In the genomic region with DNA sequence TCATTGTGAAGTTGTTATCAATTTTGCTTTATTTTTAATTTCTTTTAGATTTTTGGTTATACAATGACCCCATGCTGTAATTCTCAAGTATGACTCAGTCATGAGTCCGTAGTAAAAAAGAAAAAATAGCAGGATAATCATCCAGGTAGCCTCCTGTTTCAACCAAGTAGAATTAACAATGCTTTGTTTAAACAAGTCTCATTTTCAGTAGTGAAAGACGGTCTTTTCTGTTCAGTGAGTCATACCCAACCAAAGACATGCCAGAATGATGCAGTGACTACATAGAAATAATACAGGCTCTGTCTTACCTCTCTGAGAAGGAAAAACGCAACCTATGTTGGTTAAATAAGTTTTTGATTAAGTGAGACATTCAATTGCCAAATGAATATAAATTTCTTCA, we compare ENCODE assay signal across 1 cellular context.
TF ChIP-seq lines count a peak whose summit lies in the region.

No MANE protein-coding gene starts in this region.

TF ChIP-seq in HepG2, 621 proteins besides CTCF, POLR2A, EP300 and RAD21 (continued from another document and continues in another):
- TF ChIP-seq THAP8 (CRISPR knock-in tag; IDR thresholded peaks at IDR 0.05; ENCODE audit: borderline replicate concordance), result no peak
- no peak for TF ChIP-seq FOXA1 (IDR thresholded peaks at IDR 0.05)
- TF ChIP-seq FOXA1 (CRISPR knock-in tag; IDR thresholded peaks at IDR 0.05), result peak; percentile 28; the same call in 1 of the 2 replicates
- TF ChIP-seq SP5 (CRISPR knock-in tag; IDR thresholded peaks at IDR 0.05; ENCODE audit: borderline replicate concordance, low read depth), result no peak
- no peak for TF ChIP-seq KMT2A (CRISPR knock-in tag; IDR thresholded peaks at IDR 0.05)
- peak; percentile 43; the same call in 1 of the 2 replicates for TF ChIP-seq FOSL1 (CRISPR knock-in tag; IDR thresholded peaks at IDR 0.05; ENCODE audit: borderline replicate concordance)
- TF ChIP-seq ZNF362 (CRISPR knock-in tag; IDR thresholded peaks at IDR 0.05; ENCODE audit: borderline replicate concordance), result peak; percentile 55; the same call in 1 of the 2 replicates
- TF ChIP-seq RCOR2 (CRISPR knock-in tag; IDR thresholded peaks at IDR 0.05), result no peak
- TF ChIP-seq AHDC1 (CRISPR knock-in tag; IDR thresholded peaks at IDR 0.05; ENCODE audit: borderline replicate concordance), result peak; percentile 41; the same call in 1 of the 2 replicates
- TF ChIP-seq MLXIP (CRISPR knock-in tag; IDR thresholded peaks at IDR 0.05; ENCODE audit: borderline replicate concordance), result no peak
- TF ChIP-seq, protein P1, sequence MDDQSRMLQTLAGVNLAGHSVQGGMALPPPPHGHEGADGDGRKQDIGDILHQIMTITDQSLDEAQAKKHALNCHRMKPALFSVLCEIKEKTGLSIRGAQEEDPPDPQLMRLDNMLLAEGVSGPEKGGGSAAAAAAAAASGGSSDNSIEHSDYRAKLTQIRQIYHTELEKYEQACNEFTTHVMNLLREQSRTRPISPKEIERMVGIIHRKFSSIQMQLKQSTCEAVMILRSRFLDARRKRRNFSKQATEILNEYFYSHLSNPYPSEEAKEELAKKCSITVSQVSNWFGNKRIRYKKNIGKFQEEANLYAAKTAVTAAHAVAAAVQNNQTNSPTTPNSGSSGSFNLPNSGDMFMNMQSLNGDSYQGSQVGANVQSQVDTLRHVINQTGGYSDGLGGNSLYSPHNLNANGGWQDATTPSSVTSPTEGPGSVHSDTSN (CRISPR knock-in tag; IDR thresholded peaks at IDR 0.05; ENCODE audit: borderline replicate concordance), result no peak
- no peak for TF ChIP-seq SOX13 (IDR thresholded peaks at IDR 0.05)
- TF ChIP-seq SOX13 (CRISPR knock-in tag; conservative IDR thresholded peaks at IDR 0.05 in 1 of 2, IDR thresholded peaks at IDR 0.05 in 1 of 2), result peak in 1 of 2 experiments; percentile 71; a peak in 2 of 4 replicates
- TF ChIP-seq EZH2 (conservative IDR thresholded peaks at IDR 0.05; ENCODE audit: low read depth, low read length), result no peak
- TF ChIP-seq ARNT (IDR thresholded peaks at IDR 0.05), result no peak
- no peak for TF ChIP-seq ZNF3 (CRISPR knock-in tag; IDR thresholded peaks at IDR 0.05)
- TF ChIP-seq, protein P2, sequence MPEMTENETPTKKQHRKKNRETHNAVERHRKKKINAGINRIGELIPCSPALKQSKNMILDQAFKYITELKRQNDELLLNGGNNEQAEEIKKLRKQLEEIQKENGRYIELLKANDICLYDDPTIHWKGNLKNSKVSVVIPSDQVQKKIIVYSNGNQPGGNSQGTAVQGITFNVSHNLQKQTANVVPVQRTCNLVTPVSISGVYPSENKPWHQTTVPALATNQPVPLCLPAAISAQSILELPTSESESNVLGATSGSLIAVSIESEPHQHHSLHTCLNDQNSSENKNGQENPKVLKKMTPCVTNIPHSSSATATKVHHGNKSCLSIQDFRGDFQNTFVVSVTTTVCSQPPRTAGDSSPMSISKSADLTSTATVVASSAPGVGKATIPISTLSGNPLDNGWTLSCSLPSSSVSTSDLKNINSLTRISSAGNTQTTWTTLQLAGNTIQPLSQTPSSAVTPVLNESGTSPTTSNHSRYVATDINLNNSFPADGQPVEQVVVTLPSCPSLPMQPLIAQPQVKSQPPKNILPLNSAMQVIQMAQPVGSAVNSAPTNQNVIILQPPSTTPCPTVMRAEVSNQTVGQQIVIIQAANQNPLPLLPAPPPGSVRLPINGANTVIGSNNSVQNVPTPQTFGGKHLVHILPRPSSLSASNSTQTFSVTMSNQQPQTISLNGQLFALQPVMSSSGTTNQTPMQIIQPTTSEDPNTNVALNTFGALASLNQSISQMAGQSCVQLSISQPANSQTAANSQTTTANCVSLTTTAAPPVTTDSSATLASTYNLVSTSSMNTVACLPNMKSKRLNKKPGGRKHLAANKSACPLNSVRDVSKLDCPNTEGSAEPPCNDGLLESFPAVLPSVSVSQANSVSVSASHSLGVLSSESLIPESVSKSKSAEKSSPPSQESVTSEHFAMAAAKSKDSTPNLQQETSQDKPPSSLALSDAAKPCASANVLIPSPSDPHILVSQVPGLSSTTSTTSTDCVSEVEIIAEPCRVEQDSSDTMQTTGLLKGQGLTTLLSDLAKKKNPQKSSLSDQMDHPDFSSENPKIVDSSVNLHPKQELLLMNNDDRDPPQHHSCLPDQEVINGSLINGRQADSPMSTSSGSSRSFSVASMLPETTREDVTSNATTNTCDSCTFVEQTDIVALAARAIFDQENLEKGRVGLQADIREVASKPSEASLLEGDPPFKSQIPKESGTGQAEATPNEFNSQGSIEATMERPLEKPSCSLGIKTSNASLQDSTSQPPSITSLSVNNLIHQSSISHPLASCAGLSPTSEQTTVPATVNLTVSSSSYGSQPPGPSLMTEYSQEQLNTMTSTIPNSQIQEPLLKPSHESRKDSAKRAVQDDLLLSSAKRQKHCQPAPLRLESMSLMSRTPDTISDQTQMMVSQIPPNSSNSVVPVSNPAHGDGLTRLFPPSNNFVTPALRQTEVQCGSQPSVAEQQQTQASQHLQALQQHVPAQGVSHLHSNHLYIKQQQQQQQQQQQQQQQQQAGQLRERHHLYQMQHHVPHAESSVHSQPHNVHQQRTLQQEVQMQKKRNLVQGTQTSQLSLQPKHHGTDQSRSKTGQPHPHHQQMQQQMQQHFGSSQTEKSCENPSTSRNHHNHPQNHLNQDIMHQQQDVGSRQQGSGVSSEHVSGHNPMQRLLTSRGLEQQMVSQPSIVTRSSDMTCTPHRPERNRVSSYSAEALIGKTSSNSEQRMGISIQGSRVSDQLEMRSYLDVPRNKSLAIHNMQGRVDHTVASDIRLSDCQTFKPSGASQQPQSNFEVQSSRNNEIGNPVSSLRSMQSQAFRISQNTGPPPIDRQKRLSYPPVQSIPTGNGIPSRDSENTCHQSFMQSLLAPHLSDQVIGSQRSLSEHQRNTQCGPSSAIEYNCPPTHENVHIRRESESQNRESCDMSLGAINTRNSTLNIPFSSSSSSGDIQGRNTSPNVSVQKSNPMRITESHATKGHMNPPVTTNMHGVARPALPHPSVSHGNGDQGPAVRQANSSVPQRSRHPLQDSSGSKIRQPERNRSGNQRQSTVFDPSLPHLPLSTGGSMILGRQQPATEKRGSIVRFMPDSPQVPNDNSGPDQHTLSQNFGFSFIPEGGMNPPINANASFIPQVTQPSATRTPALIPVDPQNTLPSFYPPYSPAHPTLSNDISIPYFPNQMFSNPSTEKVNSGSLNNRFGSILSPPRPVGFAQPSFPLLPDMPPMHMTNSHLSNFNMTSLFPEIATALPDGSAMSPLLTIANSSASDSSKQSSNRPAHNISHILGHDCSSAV (CRISPR knock-in tag; IDR thresholded peaks at IDR 0.05; ENCODE audit: borderline replicate concordance), result no peak
- no peak for TF ChIP-seq EEA1 (CRISPR knock-in tag; IDR thresholded peaks at IDR 0.05; ENCODE audit: borderline replicate concordance)
- TF ChIP-seq CBX1 (IDR thresholded peaks at IDR 0.05; ENCODE audit: low read depth), result no peak
- TF ChIP-seq KDM1A (CRISPR knock-in tag; IDR thresholded peaks at IDR 0.05), result no peak
- peak; percentile 27; the same call in 1 of the 2 replicates for TF ChIP-seq RXRB (CRISPR knock-in tag; IDR thresholded peaks at IDR 0.05; ENCODE audit: borderline replicate concordance)
- TF ChIP-seq PAX8 (CRISPR knock-in tag; IDR thresholded peaks at IDR 0.05; ENCODE audit: borderline replicate concordance), result no peak
- TF ChIP-seq TFDP2 (CRISPR knock-in tag; IDR thresholded peaks at IDR 0.05), result no peak
- TF ChIP-seq, protein P3, sequence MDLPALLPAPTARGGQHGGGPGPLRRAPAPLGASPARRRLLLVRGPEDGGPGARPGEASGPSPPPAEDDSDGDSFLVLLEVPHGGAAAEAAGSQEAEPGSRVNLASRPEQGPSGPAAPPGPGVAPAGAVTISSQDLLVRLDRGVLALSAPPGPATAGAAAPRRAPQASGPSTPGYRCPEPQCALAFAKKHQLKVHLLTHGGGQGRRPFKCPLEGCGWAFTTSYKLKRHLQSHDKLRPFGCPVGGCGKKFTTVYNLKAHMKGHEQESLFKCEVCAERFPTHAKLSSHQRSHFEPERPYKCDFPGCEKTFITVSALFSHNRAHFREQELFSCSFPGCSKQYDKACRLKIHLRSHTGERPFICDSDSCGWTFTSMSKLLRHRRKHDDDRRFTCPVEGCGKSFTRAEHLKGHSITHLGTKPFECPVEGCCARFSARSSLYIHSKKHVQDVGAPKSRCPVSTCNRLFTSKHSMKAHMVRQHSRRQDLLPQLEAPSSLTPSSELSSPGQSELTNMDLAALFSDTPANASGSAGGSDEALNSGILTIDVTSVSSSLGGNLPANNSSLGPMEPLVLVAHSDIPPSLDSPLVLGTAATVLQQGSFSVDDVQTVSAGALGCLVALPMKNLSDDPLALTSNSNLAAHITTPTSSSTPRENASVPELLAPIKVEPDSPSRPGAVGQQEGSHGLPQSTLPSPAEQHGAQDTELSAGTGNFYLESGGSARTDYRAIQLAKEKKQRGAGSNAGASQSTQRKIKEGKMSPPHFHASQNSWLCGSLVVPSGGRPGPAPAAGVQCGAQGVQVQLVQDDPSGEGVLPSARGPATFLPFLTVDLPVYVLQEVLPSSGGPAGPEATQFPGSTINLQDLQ (CRISPR knock-in tag; IDR thresholded peaks at IDR 0.05), result no peak
- TF ChIP-seq STAT5B (CRISPR knock-in tag; IDR thresholded peaks at IDR 0.05), result no peak
- no peak for TF ChIP-seq ZBTB42 (CRISPR knock-in tag; IDR thresholded peaks at IDR 0.05)
- TF ChIP-seq ZNF136 (CRISPR knock-in tag; IDR thresholded peaks at IDR 0.05; ENCODE audit: low read depth), result no peak
- TF ChIP-seq TEAD3 (CRISPR knock-in tag; optimal IDR thresholded peaks at IDR 0.05; ENCODE audit: borderline replicate concordance), result peak; percentile 27
- TF ChIP-seq ZNF773 (CRISPR knock-in tag; IDR thresholded peaks at IDR 0.05; ENCODE audit: borderline replicate concordance), result no peak
